13 cellular contexts compared by ENCODE assay signal in genomic region chr3:66486646-66487045, GRCh38. TPM values are rescaled to one million over a fixed set of nuclear protein-coding genes. Genes with fewer than 3 reads are reported as not detected.
DNase-seq lines count a peak whose midpoint lies in the region; ATAC-seq and TF ChIP-seq lines count a peak whose summit lies in the region.
"Had no signal": no experiment of that assay in that cellular context is flagged by ENCODE, and none has a peak within 500 bp of the region (broad histone marks: within the 10 kb centered on the region; RNA-seq: fewer than 3 reads in every experiment).

No MANE protein-coding gene starts in this region.

- no peaks in the 10 kb centered on the region for H3K36me3 ChIP-seq in heart left ventricle
- H3K36me3 ChIP-seq in mammary epithelial cell (ENCODE audit: insufficient read depth, low read length): no peaks in the 10 kb centered on the region
- H3K36me3 ChIP-seq in mesenchymal stem cell (ENCODE audit: control insufficient read depth in 1 of 2, insufficient read depth in 2 of 2, low read depth in 1 of 2, low read length in 2 of 2): peaks cover 0 to 3% of the 10 kb centered on the region in 2 experiments
- H3K36me3 ChIP-seq in upper lobe of left lung: no peaks in the 10 kb centered on the region
- H3K36me3 ChIP-seq: BE2C had no signal

- H3K4ac ChIP-seq in mesenchymal stem cell (ENCODE audit: low read depth in 1 of 2, low read length in 2 of 2): no peak overlapping the region

- H3K4me2 ChIP-seq in mammary epithelial cell (ENCODE audit: insufficient read depth, low read depth, low read length) (peak overlapping the region; percentile 29), mesenchymal stem cell (ENCODE audit: low read length, poor library complexity, severe bottlenecking) (no peak overlapping the region)

- no peak overlapping the region for H4K8ac ChIP-seq in mesenchymal stem cell (ENCODE audit: low read length)

- no TSS peak for BruUV-seq in mammary epithelial cell (replicated peaks; lab: Mats Ljungman, UMichigan)

- no peak for TF ChIP-seq EP300 in upper lobe of left lung (IDR thresholded peaks at IDR 0.05)

- H3K9me3 ChIP-seq in heart left ventricle (no peaks in the 10 kb centered on the region), mammary epithelial cell (replicated peaks; ENCODE audit: insufficient read depth, low read length) (no peaks in the 10 kb centered on the region), mesenchymal stem cell (ENCODE audit: control insufficient read depth, low read length) (no peaks in the 10 kb centered on the region), upper lobe of left lung (no peaks in the 10 kb centered on the region)
- H3K9me3 ChIP-seq: BE2C had no signal

- H2BK5ac ChIP-seq in mesenchymal stem cell (ENCODE audit: low read depth, low read length, poor library complexity, severe bottlenecking): no peak overlapping the region

- H3K79me2 ChIP-seq in mammary epithelial cell (ENCODE audit: insufficient read depth, low read length): peaks cover 6% of the 10 kb centered on the region

- H4K20me1 ChIP-seq in mammary epithelial cell (ENCODE audit: insufficient read depth, low read length): no peaks in the 10 kb centered on the region

- no peak overlapping the region for H3K18ac ChIP-seq in mesenchymal stem cell (ENCODE audit: low read depth in 1 of 2, low read length in 2 of 2)

- H2BK15ac ChIP-seq in mesenchymal stem cell (ENCODE audit: low read depth, poor library complexity, severe bottlenecking): no peak overlapping the region

- 28 to 45% (median 36%) methylated on average over 5 of the region's 5 CpGs for WGBS in heart left ventricle, 4 donors
- WGBS in mammary epithelial cell (ENCODE audit: low coverage, missing lambda C conversion rate): 15% methylated on average over 5 of the region's 5 CpGs
- WGBS in mesenchymal stem cell: 54% methylated on average over 5 of the region's 5 CpGs
- 73 to 82% methylated on average over 5 of the region's 5 CpGs for WGBS in upper lobe of left lung, 2 donors

- ATAC-seq in heart left ventricle: peak in 1 of 4 donors; percentile 3
- ATAC-seq in upper lobe of left lung (ENCODE audit: low FRiP score in 2 of 2): peak in 1 of 2 donors; percentile 66
- no peak for ATAC-seq in HG03469 (IDR thresholded peaks at IDR 0.05; ENCODE audit: unreplicated experiment)

- H2AFZ ChIP-seq in mammary epithelial cell (ENCODE audit: low read depth, low read length) (peak overlapping the region; percentile 12), mesenchymal stem cell (ENCODE audit: low read depth, low read length) (no peak overlapping the region)

- no peak for TF ChIP-seq POLR2A in heart left ventricle (IDR thresholded peaks at IDR 0.05)
- TF ChIP-seq POLR2A in upper lobe of left lung (IDR thresholded peaks at IDR 0.05): no peak

- H3K27me3 ChIP-seq in heart left ventricle (no peaks in the 10 kb centered on the region), mammary epithelial cell (ENCODE audit: insufficient read depth, low read length) (no peaks in the 10 kb centered on the region), mesenchymal stem cell (ENCODE audit: control insufficient read depth in 1 of 2, insufficient read depth in 1 of 2, low read length in 2 of 2) (no peaks in the 10 kb centered on the region), upper lobe of left lung (no peaks in the 10 kb centered on the region)

- intact Hi-C loops in heart left ventricle (cut with DNase I) (loop anchor here in 2 of 10 donors (5.0 to 10.0 kb wide), 2 partner anchors 34 to 212 kb away; no protein-coding TSS in a partner anchor), cardiac septum (cut with DNase I) (no loop called here), mammary epithelial cell (cut with micrococcal nuclease) (no loop called here)

- H3K23ac ChIP-seq in mesenchymal stem cell (ENCODE audit: low read length in 2 of 2): no peak overlapping the region

- CTCF ChIA-PET in mammary epithelial cell (lab: Charles Lee; ENCODE audit: low non-redundant PET): no interaction called here

- H3K4me3 ChIP-seq in heart left ventricle: no peak overlapping the region
- H3K4me3 ChIP-seq in mammary epithelial cell (replicated peaks in 1 of 3; ENCODE audit: insufficient read depth in 1 of 3, low read depth in 2 of 3, low read length in 3 of 3): no peak overlapping the region
- peak overlapping the region in 1 of 2 experiments; percentile 10 for H3K4me3 ChIP-seq in mesenchymal stem cell (ENCODE audit: insufficient read depth in 1 of 2, low read depth in 1 of 2, low read length in 2 of 2)
- H3K4me3 ChIP-seq in upper lobe of left lung: no peak overlapping the region

- no peak overlapping the region for H2AK5ac ChIP-seq in mesenchymal stem cell (ENCODE audit: low read length, severe bottlenecking)

- H3K9ac ChIP-seq in mammary epithelial cell (ENCODE audit: insufficient read depth, low read length): no peak overlapping the region
- H3K9ac ChIP-seq in mesenchymal stem cell (ENCODE audit: low read length): peak overlapping the region; percentile 77

- H4K91ac ChIP-seq in mesenchymal stem cell (ENCODE audit: low read length): no peak overlapping the region

- no peak overlapping the region for H2BK120ac ChIP-seq in mesenchymal stem cell (ENCODE audit: low read depth, low read length)

- TF ChIP-seq CTCF in heart left ventricle (IDR thresholded peaks at IDR 0.05) (no peak), mammary epithelial cell (conservative IDR thresholded peaks at IDR 0.05 in 1 of 2, IDR thresholded peaks at IDR 0.05 in 1 of 2; ENCODE audit: extremely low read depth in 1 of 2, insufficient read depth in 1 of 2, low read depth in 1 of 2, low read length in 2 of 2) (no peak), upper lobe of left lung (IDR thresholded peaks at IDR 0.05) (no peak)

- H3K14ac ChIP-seq in mesenchymal stem cell (ENCODE audit: low read length in 2 of 2): no peak overlapping the region

- H2BK12ac ChIP-seq in mesenchymal stem cell (ENCODE audit: low read length in 2 of 2): peak overlapping the region in 1 of 2 experiments; percentile 88

- H3K79me1 ChIP-seq in mesenchymal stem cell (replicated peaks; ENCODE audit: low read length, poor library complexity, severe bottlenecking): peaks cover 4% of the 10 kb centered on the region

- DNase-seq in heart left ventricle (no peak), cardiac septum (ENCODE audit: low spot score) (no peak), mammary epithelial cell (no peak), mesenchymal stem cell (peak; percentile 83), upper lobe of left lung (no peak), NCI-H774 (lab: John Stamatoyannopoulos, UW) (no peak), islet precursor cell (no peak)
- DNase-seq: BE2C; effector CD4-positive, alpha-beta T cell; Karpas-422; NCI-H510A; retina had no signal

- peak overlapping the region in 11 of 12 donors; percentile 27 to 98 (median 87) for H3K27ac ChIP-seq in heart left ventricle
- no peak overlapping the region for H3K27ac ChIP-seq in mammary epithelial cell (ENCODE audit: insufficient read depth, low read depth, low read length)
- H3K27ac ChIP-seq in mesenchymal stem cell (ENCODE audit: low read length, poor library complexity, severe bottlenecking): no peak overlapping the region
- peak overlapping the region in 3 of 4 donors; percentile 7 to 76 (median 33) for H3K27ac ChIP-seq in upper lobe of left lung

- H3K4me1 ChIP-seq in heart left ventricle (peaks cover 13 to 97% (median 81%) of the 10 kb centered on the region in 12 donors), mammary epithelial cell (ENCODE audit: insufficient read depth, low read length) (no peaks in the 10 kb centered on the region), mesenchymal stem cell (ENCODE audit: control insufficient read depth, insufficient read depth, low read depth, low read length) (peaks cover 23% of the 10 kb centered on the region), upper lobe of left lung (peaks cover 49 to 93% (median 67%) of the 10 kb centered on the region in 4 donors)
- H3K4me1 ChIP-seq: BE2C had no signal

- dilution Hi-C loops in mammary epithelial cell (cut with HindIII; ENCODE audit: low sequenced_read_pairs): no loop called here

- in situ Hi-C loops in mammary epithelial cell (cut with MboI; ENCODE audit: low sequenced_read_pairs in 2 of 2): no loop called here

RNA-seq across cellular contexts. Expression of gene LRIG1, which starts 14.2 kb away (rescaled TPM):
- total RNA-seq in heart left ventricle: 100 to 1,000 TPM in 4 of 9 donors, 10 to 100 TPM in 5; 71.0 to 161 (median 98.3) TPM
- polyA plus RNA-seq in heart left ventricle: 10 to 100 TPM; 42.3 to 52.9 TPM
- total RNA-seq in cardiac septum: 77.1 TPM
- total RNA-seq in mammary epithelial cell: 10 to 100 TPM; 11.7 to 15.3 TPM
- polyA plus RNA-seq in mammary epithelial cell: 10.4 TPM
- polyA minus RNA-seq in mammary epithelial cell: 82.8 TPM
- 11.6 TPM for polyA plus RNA-seq in mesenchymal stem cell (2013, experiment 1 of 2)
- polyA plus RNA-seq in mesenchymal stem cell (2013, experiment 2 of 2): 12.2 TPM
- 100 to 1,000 TPM in 2 of 6 donors, 10 to 100 TPM in 4; 45.2 to 119 (median 81.9) TPM for total RNA-seq in upper lobe of left lung

Comparison
In these comparisons a context has a peak if more than half of its experiments do, and no peak if none do; other contexts are left out.
1. H3K27ac ChIP-seq: peak in heart left ventricle (11 of 12) and upper lobe of left lung (3 of 4); none in mammary epithelial cell (single experiment) and mesenchymal stem cell (single experiment).